20 cellular contexts compared by ENCODE assay signal in the genomic region with DNA sequence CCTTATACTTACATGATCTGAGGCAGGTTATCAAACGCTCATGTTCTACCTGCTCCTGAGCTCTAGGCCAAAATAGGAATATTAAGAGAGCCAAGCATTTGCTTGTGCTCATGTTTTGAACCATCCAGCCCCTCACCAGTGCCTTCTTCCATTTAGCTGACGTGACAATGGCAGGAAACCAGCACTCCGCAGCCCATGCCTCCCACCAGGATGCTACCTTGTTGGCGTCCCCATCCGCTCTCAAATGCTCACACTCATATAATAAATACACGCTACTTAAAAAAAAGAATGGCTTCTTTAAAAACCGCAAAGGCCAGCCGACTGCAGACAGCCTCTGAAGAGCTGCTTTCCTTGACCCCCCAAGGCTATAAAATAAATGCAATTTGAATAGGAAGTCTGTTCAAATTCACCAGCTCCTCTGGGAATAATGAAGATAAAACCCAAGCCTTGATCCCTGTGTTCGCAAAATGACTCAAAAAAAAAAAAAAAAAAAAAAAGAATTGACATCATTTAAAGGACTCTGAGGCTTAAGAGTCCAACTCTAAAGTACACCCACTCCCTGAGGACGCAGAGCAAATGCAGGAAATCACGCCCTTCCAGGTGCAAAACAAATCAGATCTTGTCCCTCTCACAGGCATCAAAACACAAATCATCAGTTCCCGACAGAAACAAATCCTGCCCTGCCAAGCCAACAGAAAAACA. TPM values are rescaled to one million over a fixed set of nuclear protein-coding genes. Genes with fewer than 3 reads are reported as not detected.
DNase-seq lines count a peak whose midpoint lies in the region; ATAC-seq and TF ChIP-seq lines count a peak whose summit lies in the region.
"Had no signal": no experiment of that assay in that cellular context is flagged by ENCODE, and none has a peak within 500 bp of the region (broad histone marks: within the 10 kb centered on the region; RNA-seq: fewer than 3 reads in every experiment).

No MANE protein-coding gene starts in this region.

- H3K27ac Mint-ChIP-seq in activated T-helper 17 cell treated with anti-CD3 and anti-CD28 coated beads, Interleukin-2, amount 50 U/mL, for 72 hours, result peak overlapping the region; percentile 45
- H3K27ac Mint-ChIP-seq in neural crest cell (ENCODE audit: unreplicated experiment), result peak overlapping the region; percentile 12

- H3K4me1 Mint-ChIP-seq in activated T-helper 17 cell treated with anti-CD3 and anti-CD28 coated beads, Interleukin-2, amount 50 U/mL, for 72 hours, result peaks cover 24% of the 10 kb centered on the region
- H3K4me1 Mint-ChIP-seq in neural crest cell, result peaks cover 16% of the 10 kb centered on the region
- H3K4me1 Mint-ChIP-seq: H9 had no signal

- H3K36me3 Mint-ChIP-seq in activated T-helper 17 cell treated with anti-CD3 and anti-CD28 coated beads, Interleukin-2, amount 50 U/mL, for 72 hours (ENCODE audit: low read depth), result peaks cover 52% of the 10 kb centered on the region
- H3K36me3 Mint-ChIP-seq in neural crest cell (ENCODE audit: low read depth), result no peaks in the 10 kb centered on the region

- TF ChIP-seq CTCF in neural crest cell (conservative IDR thresholded peaks at IDR 0.05), result no peak

- peak; percentile 49 for DNase-seq in NCI-H2107 treated with DMSO at 0.1 percent for 48 hours (lab: John Stamatoyannopoulos, UW; ENCODE audit: unreplicated experiment)
- no peak for DNase-seq in NCI-H2107 (lab: John Stamatoyannopoulos, UW)
- DNase-seq in DMS79 (lab: John Stamatoyannopoulos, UW), result peak; percentile 80
- no peak for DNase-seq in neural crest cell (ENCODE audit: low read depth, low spot score)
- DNase-seq in NCI-H1092 treated with DMSO at 0.1 percent for 48 hours (lab: John Stamatoyannopoulos, UW), result no peak
- DNase-seq in activated gamma-delta T cell (lab: John Stamatoyannopoulos, UW), result no peak
- DNase-seq: 8988T; activated gamma-delta T cell treated with Interleukin-2 at 50 U/mL for 16 hours; DMS 273 treated with DMSO at 0.1 percent for 48 hours; effector memory CD8-positive, alpha-beta T cell; GF-D8; H9; immature natural killer cell; lower lobe of right lung; NCI-H1436 treated with DMSO at 0.1 percent for 48 hours; NCI-H774; posterior cingulate gyrus; upper lobe of left lung had no signal

- no peak overlapping the region for H3K4me3 Mint-ChIP-seq in activated T-helper 17 cell treated with anti-CD3 and anti-CD28 coated beads, Interleukin-2, amount 50 U/mL, for 72 hours
- H3K4me3 Mint-ChIP-seq in neural crest cell, result no peak overlapping the region
- H3K4me3 Mint-ChIP-seq: effector memory CD8-positive, alpha-beta T cell; H9; immature natural killer cell had no signal

- no peaks in the 10 kb centered on the region for H3K9me3 Mint-ChIP-seq in activated T-helper 17 cell treated with anti-CD3 and anti-CD28 coated beads, Interleukin-2, amount 50 U/mL, for 72 hours
- no peaks in the 10 kb centered on the region for H3K9me3 Mint-ChIP-seq in neural crest cell
- H3K9me3 Mint-ChIP-seq: effector memory CD8-positive, alpha-beta T cell; H9; immature natural killer cell had no signal

- H3K27me3 Mint-ChIP-seq in activated T-helper 17 cell treated with anti-CD3 and anti-CD28 coated beads, Interleukin-2, amount 50 U/mL, for 72 hours, result no peaks in the 10 kb centered on the region
- peaks cover 8% of the 10 kb centered on the region for H3K27me3 Mint-ChIP-seq in neural crest cell (ENCODE audit: low read depth)
- H3K27me3 Mint-ChIP-seq: effector memory CD8-positive, alpha-beta T cell had no signal

- ATAC-seq in activated T-helper 17 cell treated with anti-CD3 and anti-CD28 coated beads, Interleukin-2, amount 50 U/mL, for 72 hours (replicated peaks), result no peak
- ATAC-seq in HG02610 (IDR thresholded peaks at IDR 0.05; ENCODE audit: unreplicated experiment), result no peak
- ATAC-seq: effector memory CD8-positive, alpha-beta T cell; lower lobe of right lung had no signal

RNA-seq across cellular contexts. Expression of a gene that starts 29.0 kb away (rescaled TPM):
- 100 to 1,000 TPM in 1 of 2 donors, 10 to 100 TPM in 1; 94.2 to 210 TPM for total RNA-seq in activated T-helper 17 cell treated with anti-CD3 and anti-CD28 coated beads, Interleukin-2, amount 50 U/mL, for 72 hours
- 15.3 and 17.7 TPM in 2 replicates for total RNA-seq in neural crest cell

Comparison
In these comparisons a context has a peak if more than half of its experiments do, and no peak if none do; other contexts are left out.
1. DNase-seq: peak in NCI-H2107 treated with DMSO at 0.1 percent for 48 hours (single experiment) and DMS79 (single experiment); none in NCI-H2107 (single experiment), neural crest cell (single experiment), NCI-H1092 treated with DMSO at 0.1 percent for 48 hours (single experiment) and activated gamma-delta T cell (single experiment).